In genomic region chr3:69051796-69052566, GRCh38 we compare ENCODE assay signal across 8 cellular contexts. TPM values are rescaled to one million over a fixed set of nuclear protein-coding genes. Genes with fewer than 3 reads are reported as not detected.
DNase-seq lines count a peak whose midpoint lies in the region; ATAC-seq and TF ChIP-seq lines count a peak whose summit lies in the region.

Gene TMF1, minus strand, starts transcription at chr3:69052333. Its CDS starts 247 bp downstream, at chr3:69052086.

- TF ChIP-seq CTCF in BJ (IDR thresholded peaks at IDR 0.05; ENCODE audit: insufficient read depth, low read depth, low read length) (peak; percentile 16; the same call in 1 of the 2 replicates), endothelial cell (IDR thresholded peaks at IDR 0.05; ENCODE audit: unreplicated experiment) (no peak), mucosa of descending colon (IDR thresholded peaks at IDR 0.05) (no peak)

- intact Hi-C loops in mucosa of descending colon (cut with DNase I, micrococcal nuclease) = no loop called here

- DNase-seq in BJ (ENCODE audit: low read depth) (peak; percentile 94), HT-29 (ENCODE audit: low spot score) (peak; percentile 95), endothelial cell (ENCODE audit: low spot score) (peak; percentile 96), mucosa of descending colon (peak; percentile 96 to 99 (median 98)), NOMO-1 (lab: John Stamatoyannopoulos, UW; ENCODE audit: unreplicated experiment in 2 of 2) (no peak)
- peak; percentile 97 for DNase-seq in activated CD8-positive, alpha-beta memory T cell treated with anti-CD3 and anti-CD28 coated beads for 1 hour (ENCODE audit: extremely low read depth in 1 of 2, low read depth in 1 of 2)
- DNase-seq in stimulated activated CD8-positive, alpha-beta memory T cell treated with anti-CD3 and anti-CD28 coated beads, Interleukin-4, amount 100 ng/mL, for 4 hours (ENCODE audit: low read depth in 2 of 2, low spot score in 1 of 2) = peak; percentile 94 to 95

- peaks cover 23% of the 10 kb centered on the region for H3K4me1 ChIP-seq in mucosa of descending colon (ENCODE audit: low read depth)

- CTCF ChIA-PET in BJ (lab: Yijun Ruan, JAX) = interaction anchor here (1.0 to 1.6 kb wide), 4 partner anchors 12 to 61 kb away, joined by 3 to 4 read pairs (median 3); no protein-coding TSS in a partner anchor

- H3K4me3 ChIP-seq in BJ (ENCODE audit: low read depth, low read length) (peak within 1 kb of the TSS; percentile 69), mucosa of descending colon (peak within 1 kb of the TSS; percentile 75)

- H3K4me1 Mint-ChIP-seq in endothelial cell (ENCODE audit: unreplicated experiment) = peaks cover 19% of the 10 kb centered on the region

- H3K4me3 Mint-ChIP-seq in endothelial cell (ENCODE audit: unreplicated experiment) = peak within 1 kb of the TSS; percentile 97

- ATAC-seq in GM19468 (IDR thresholded peaks at IDR 0.05; ENCODE audit: extremely low read depth, unreplicated experiment) (peak; percentile 94), mucosa of descending colon (peak; percentile 96)

- POLR2A ChIA-PET in BJ (lab: Charles Lee) = no interaction called here

- no peaks in the 10 kb centered on the region for H3K9me3 ChIP-seq in mucosa of descending colon

- H3K27me3 ChIP-seq in BJ (ENCODE audit: control insufficient read depth, insufficient read depth, low read length) = no peaks in the 10 kb centered on the region

- peaks cover 16% of the 10 kb centered on the region for H3K36me3 Mint-ChIP-seq in endothelial cell (ENCODE audit: low read depth, unreplicated experiment)

- H3K27ac Mint-ChIP-seq in endothelial cell (ENCODE audit: unreplicated experiment) = peak within 1 kb of the TSS; percentile 97

- H3K9me3 Mint-ChIP-seq in endothelial cell (ENCODE audit: unreplicated experiment) = no peaks in the 10 kb centered on the region

- peaks cover 4% of the 10 kb centered on the region for H3K27me3 Mint-ChIP-seq in endothelial cell (ENCODE audit: unreplicated experiment)

- H3K36me3 ChIP-seq in BJ (ENCODE audit: control insufficient read depth, insufficient read depth, low read length) = peaks cover 3% of the 10 kb centered on the region
- no peaks in the 10 kb centered on the region for H3K36me3 ChIP-seq in mucosa of descending colon (ENCODE audit: low read depth)

RNA-seq across cellular contexts. Expression of gene TMF1, which starts in this region (rescaled TPM):
- polyA plus RNA-seq in BJ (2011; rRNA removed) = 7.7 and 14.3 TPM in 2 replicates
- 9.7 and 10.0 TPM in 2 replicates for polyA minus RNA-seq in BJ (2011; rRNA and poly(A)+ RNA removed)
- total RNA-seq in HT-29 (2014; rRNA removed; shearing (Covaris generic)) = 8.5 and 9.9 TPM in 2 replicates
- total RNA-seq in endothelial cell (ENCODE audit: unreplicated experiment) (18.1 TPM), mucosa of descending colon (10 to 100 TPM; 40.3 to 43.9 (median 43.4) TPM)

Comparison
In these comparisons a context has a peak if more than half of its experiments do, and no peak if none do; other contexts are left out.
1. DNase-seq: peak in BJ (single experiment), HT-29 (single experiment), activated CD8-positive, alpha-beta memory T cell treated with anti-CD3 and anti-CD28 coated beads for 1 hour (2 of 2), endothelial cell (single experiment), mucosa of descending colon (3 of 3) and stimulated activated CD8-positive, alpha-beta memory T cell treated with anti-CD3 and anti-CD28 coated beads, Interleukin-4, amount 100 ng/mL, for 4 hours (2 of 2); none in NOMO-1 (0 of 2).